In genomic region chr7:121605297-121605640, GRCh38 we compare ENCODE assay signal across 11 cellular contexts.
DNase-seq lines count a peak whose midpoint lies in the region; ATAC-seq and TF ChIP-seq lines count a peak whose summit lies in the region.
"Had no signal": no experiment of that assay in that cellular context is flagged by ENCODE, and none has a peak within 500 bp of the region (broad histone marks: within the 10 kb centered on the region; RNA-seq: fewer than 3 reads in every experiment).

No MANE protein-coding gene starts in this region.

- H3K27ac Mint-ChIP-seq in brain = peak overlapping the region; percentile 46 to 95 (median 90)
- H3K27ac Mint-ChIP-seq: effector memory CD8-positive, alpha-beta T cell had no signal

- ATAC-seq in GM18909 (IDR thresholded peaks at IDR 0.05; ENCODE audit: poor library complexity, unreplicated experiment) (no peak), GM21576 (IDR thresholded peaks at IDR 0.05; ENCODE audit: unreplicated experiment) (no peak)
- ATAC-seq: effector memory CD8-positive, alpha-beta T cell had no signal

- peaks cover 4% of the 10 kb centered on the region for H3K27me3 Mint-ChIP-seq in brain

- peak; percentile 53 to 65 for TF ChIP-seq CTCF in brain (conservative IDR thresholded peaks at IDR 0.05)

- peaks cover 75% of the 10 kb centered on the region for H3K4me1 Mint-ChIP-seq in brain

- DNase-seq in DMS53 (lab: John Stamatoyannopoulos, UW) (peak; percentile 81), NCI-H146 treated with DMSO at 0.1 percent for 48 hours (lab: John Stamatoyannopoulos, UW; ENCODE audit: unreplicated experiment) (peak; percentile 42), myocyte (ENCODE audit: low read depth) (peak; percentile 22), HuH-7.5 (ENCODE audit: low spot score) (no peak), iPS-NIHi11 (ENCODE audit: low spot score) (no peak)
- DNase-seq: activated CD8-positive, alpha-beta memory T cell treated with anti-CD3 and anti-CD28 coated beads, Interleukin-2, amount 50 U/mL, for 48 hours; effector memory CD8-positive, alpha-beta T cell; SJCRH30 had no signal

- H3K4me3 Mint-ChIP-seq in brain = peak overlapping the region in 1 of 5 experiments; percentile 54
- H3K4me3 Mint-ChIP-seq: effector memory CD8-positive, alpha-beta T cell had no signal

- H3K36me3 Mint-ChIP-seq in brain = no peaks in the 10 kb centered on the region

- peaks cover 4 to 15% (median 4%) of the 10 kb centered on the region in 5 experiments for H3K9me3 Mint-ChIP-seq in brain
- H3K9me3 Mint-ChIP-seq: effector memory CD8-positive, alpha-beta T cell had no signal

Comparison
In these comparisons a context has a peak if more than half of its experiments do, and no peak if none do; other contexts are left out.
1. DNase-seq: peak in DMS53 (single experiment), NCI-H146 treated with DMSO at 0.1 percent for 48 hours (single experiment) and myocyte (single experiment); none in HuH-7.5 (single experiment) and iPS-NIHi11 (single experiment).